In the genomic region with DNA sequence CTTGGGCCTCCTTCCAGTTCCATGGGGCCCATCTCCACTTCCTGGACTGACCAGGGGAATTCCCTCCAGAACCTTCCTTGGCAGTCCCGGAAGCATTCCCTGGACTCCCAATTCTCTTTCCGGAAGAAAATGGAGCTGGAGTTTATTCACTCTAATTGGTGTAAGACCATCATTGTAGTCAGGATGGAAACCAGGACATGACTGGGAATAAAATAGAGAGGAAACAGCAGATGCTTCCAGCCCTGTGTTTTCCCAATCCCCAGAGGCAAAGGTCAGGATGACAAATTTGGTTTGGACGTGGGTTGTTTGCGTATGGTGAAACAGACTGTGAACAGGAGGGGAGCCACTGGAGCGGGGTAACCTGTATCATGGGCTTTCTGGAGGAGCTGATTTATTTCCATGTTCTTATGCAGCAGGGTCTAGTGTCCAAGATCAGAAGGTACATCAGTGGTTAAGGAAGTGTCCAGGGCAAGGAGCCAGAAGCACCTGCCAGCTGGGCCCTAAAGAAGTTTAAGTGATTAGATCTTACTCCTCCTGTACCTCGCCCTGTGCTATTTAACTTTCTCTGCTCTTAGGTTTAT, we compare ENCODE assay signal across 21 cellular contexts. TPM values are rescaled to one million over a fixed set of nuclear protein-coding genes. Genes with fewer than 3 reads are reported as not detected.
A peak's percentile ranks its signal among the peaks of the same experiment; 100 is the strongest.
DNase-seq lines count a peak whose midpoint lies in the region; ATAC-seq, FAIRE-seq and TF ChIP-seq lines count a peak whose summit lies in the region.
"Had no signal": no experiment of that assay in that cellular context is flagged by ENCODE, and none has a peak within 500 bp of the region (broad histone marks: within the 10 kb centered on the region; RNA-seq: fewer than 3 reads in every experiment).

No MANE protein-coding gene starts in this region.

- H3K56ac ChIP-seq in mesendoderm (ENCODE audit: low read length), result no peak overlapping the region

- no peak overlapping the region for H2BK120ac ChIP-seq in mesendoderm (ENCODE audit: low read depth, low read length)

- no peaks in the 10 kb centered on the region for H3K27me3 ChIP-seq in colonic mucosa
- no peaks in the 10 kb centered on the region for H3K27me3 ChIP-seq in pancreas
- H3K27me3 ChIP-seq in mesendoderm (ENCODE audit: insufficient read depth, low read length, poor library complexity), result no peaks in the 10 kb centered on the region

- no peak overlapping the region for H2BK5ac ChIP-seq in mesendoderm (ENCODE audit: low read length)

- H3K36me3 Mint-ChIP-seq in activated naive CD8-positive, alpha-beta T cell treated with anti-CD3 and anti-CD28 coated beads for 36 hours, result no peaks in the 10 kb centered on the region

- 60 to 69% methylated on average over 6 of the region's 6 CpGs for WGBS in pancreas, 2 donors
- no CpG with 5 or more reads among the region's 6 CpGs for WGBS in mesendoderm (ENCODE audit: extremely low coverage, insufficient coverage, low lambda C conversion rate)

- H3K9ac ChIP-seq in colonic mucosa (ENCODE audit: low read depth in 2 of 2, low read length in 2 of 2), result no peak overlapping the region
- H3K9ac ChIP-seq in mesendoderm (ENCODE audit: low read length), result no peak overlapping the region

- no peak overlapping the region for H2BK15ac ChIP-seq in mesendoderm (replicated peaks; ENCODE audit: low read depth)

- H3K18ac ChIP-seq in mesendoderm (ENCODE audit: low read length), result no peak overlapping the region

- H3K79me1 ChIP-seq in mesendoderm (ENCODE audit: low read length), result no peaks in the 10 kb centered on the region

- H3K4me3 Mint-ChIP-seq in activated naive CD8-positive, alpha-beta T cell treated with anti-CD3 and anti-CD28 coated beads for 36 hours, result no peak overlapping the region

- intact Hi-C loops in colonic mucosa (cut with DNase I) (no loop called here), pancreas (cut with DNase I) (no loop called here)

- peaks cover 17% of the 10 kb centered on the region for H3K4me1 Mint-ChIP-seq in activated naive CD8-positive, alpha-beta T cell treated with anti-CD3 and anti-CD28 coated beads for 36 hours

- no peak overlapping the region for H3K4ac ChIP-seq in mesendoderm (ENCODE audit: low read depth, low read length)

- no peak overlapping the region for H3K27ac Mint-ChIP-seq in activated naive CD8-positive, alpha-beta T cell treated with anti-CD3 and anti-CD28 coated beads for 36 hours

- H4K5ac ChIP-seq in mesendoderm (ENCODE audit: low read length), result no peak overlapping the region

- H3K27ac ChIP-seq in colonic mucosa (peak overlapping the region; percentile 33), pancreas (no peak overlapping the region), mesendoderm (ENCODE audit: low read depth, low read length) (no peak overlapping the region)

- DNase-seq in HCEC 1CT (peak; percentile 67), colonic mucosa (peak; percentile 46), left lobe of liver (ENCODE audit: low spot score) (peak; percentile 85), pancreas (no peak), NCI-H2081 (lab: John Stamatoyannopoulos, UW) (no peak), mesendoderm (no peak)
- no peak for DNase-seq in activated naive CD8-positive, alpha-beta T cell treated with anti-CD3 and anti-CD28 coated beads for 36 hours
- DNase-seq: ACHN, C1 segment of cervical spinal cord, DMS79, NCI-H1105 treated with DMSO at 0.1 percent for 48 hours, NCI-H1694, NCI-H2227 treated with DMSO at 0.1 percent for 48 hours, NCI-H510A treated with DMSO at 0.1 percent for 48 hours, NCI-H82, OCI-M1, RPMI8226, SIG-M5 had no signal

- no peaks in the 10 kb centered on the region for H3K79me2 ChIP-seq in mesendoderm (ENCODE audit: control insufficient read depth, insufficient read depth, low read length)

- TF ChIP-seq CTCF in colonic mucosa (IDR thresholded peaks at IDR 0.05) (no peak), pancreas (IDR thresholded peaks at IDR 0.05) (no peak)

- H2AK5ac ChIP-seq in mesendoderm (ENCODE audit: low read length), result no peak overlapping the region

- no peaks in the 10 kb centered on the region for H3K27me3 Mint-ChIP-seq in activated naive CD8-positive, alpha-beta T cell treated with anti-CD3 and anti-CD28 coated beads for 36 hours

- no peaks in the 10 kb centered on the region for H3K4me1 ChIP-seq in colonic mucosa
- H3K4me1 ChIP-seq in pancreas, result peaks cover 0 to 5% (median 0%) of the 10 kb centered on the region in 3 donors
- H3K4me1 ChIP-seq in mesendoderm (ENCODE audit: control insufficient read depth, low read depth, low read length), result no peaks in the 10 kb centered on the region

- peaks cover 6% of the 10 kb centered on the region for H3K9me3 Mint-ChIP-seq in activated naive CD8-positive, alpha-beta T cell treated with anti-CD3 and anti-CD28 coated beads for 36 hours

- ATAC-seq in left lobe of liver (peak; percentile 80), pancreas (peak in 3 of 4 donors; percentile 43 to 57 (median 48)), GM21360 (IDR thresholded peaks at IDR 0.05; ENCODE audit: unreplicated experiment) (no peak)

- H3K9me3 ChIP-seq in colonic mucosa (no peaks in the 10 kb centered on the region), pancreas (no peaks in the 10 kb centered on the region)

- FAIRE-seq in pancreas (lab: Jason Lieb, UNC), result no peak
- FAIRE-seq: H54, HTR-8/SVneo had no signal

- H3K36me3 ChIP-seq in colonic mucosa (no peaks in the 10 kb centered on the region), pancreas (no peaks in the 10 kb centered on the region), mesendoderm (ENCODE audit: control insufficient read depth, insufficient read depth, low read length) (no peaks in the 10 kb centered on the region)

- no peak overlapping the region for H4K8ac ChIP-seq in mesendoderm (ENCODE audit: low read depth, low read length)

- H3K4me3 ChIP-seq in colonic mucosa, result no peak overlapping the region
- H3K4me3 ChIP-seq in pancreas, result no peak overlapping the region
- no peak overlapping the region for H3K4me3 ChIP-seq in mesendoderm (ENCODE audit: low read length)

- H3K23ac ChIP-seq in mesendoderm (ENCODE audit: low read length), result no peak overlapping the region

- H3K4me2 ChIP-seq in mesendoderm (ENCODE audit: low read length), result no peak overlapping the region

RNA-seq across cellular contexts. Expression of a gene that starts 8.5 kb away (rescaled TPM):
- 10 to 100 TPM; 62.4 to 69.2 TPM for total RNA-seq in colonic mucosa
- total RNA-seq in left lobe of liver, result 162 TPM
- 10 to 100 TPM; 31.6 to 45.0 (median 41.6) TPM for total RNA-seq in pancreas
- polyA plus RNA-seq in pancreas, result 10 to 100 TPM; 31.4 to 49.1 TPM
- 10.4 TPM for polyA plus RNA-seq in mesendoderm (2013, experiment 1 of 2)
- polyA plus RNA-seq in mesendoderm (2013, experiment 2 of 2), result 10.0 TPM
- 10 to 100 TPM; 52.2 to 53.0 TPM for total RNA-seq in activated naive CD8-positive, alpha-beta T cell treated with anti-CD3 and anti-CD28 coated beads for 36 hours

RNA-seq across cellular contexts. Expression of a gene that starts 11.7 kb away (rescaled TPM):
- total RNA-seq in colonic mucosa (not detected), left lobe of liver (5.8 TPM), pancreas (under 1 TPM in 5 of 6 donors, not detected in 1; 0.20 to 0.41 (median 0.28) TPM)
- under 1 TPM; 0.11 to 0.19 TPM for polyA plus RNA-seq in pancreas
- 0.07 TPM for polyA plus RNA-seq in mesendoderm (2013, experiment 1 of 2)
- polyA plus RNA-seq in mesendoderm (2013, experiment 2 of 2), result 0.04 TPM
- under 1 TPM; 0.14 to 0.16 TPM for total RNA-seq in activated naive CD8-positive, alpha-beta T cell treated with anti-CD3 and anti-CD28 coated beads for 36 hours

Comparison
In these comparisons a context has a peak if more than half of its experiments do, and no peak if none do; other contexts are left out.
1. DNase-seq: peak in HCEC 1CT (single experiment), colonic mucosa (single experiment) and left lobe of liver (single experiment); none in pancreas (0 of 6), NCI-H2081 (0 of 2), mesendoderm (single experiment) and activated naive CD8-positive, alpha-beta T cell treated with anti-CD3 and anti-CD28 coated beads for 36 hours (single experiment).